ENCODE assay signal across 9 cellular contexts in genomic region chr17:55444471-55445441, GRCh38. TPM values are rescaled to one million over a fixed set of nuclear protein-coding genes. Genes with fewer than 3 reads are reported as not detected.
DNase-seq lines count a peak whose midpoint lies in the region; ATAC-seq and TF ChIP-seq lines count a peak whose summit lies in the region.
"Had no signal": no experiment of that assay in that cellular context is flagged by ENCODE, and none has a peak within 500 bp of the region (broad histone marks: within the 10 kb centered on the region; RNA-seq: fewer than 3 reads in every experiment).

No MANE protein-coding gene starts in this region.

- H3K4me3 ChIP-seq in ACC112 (ENCODE audit: low read depth, low read length) (no peak overlapping the region), right cardiac atrium (ENCODE audit: low read length) (no peak overlapping the region)

- H3K4me1 ChIP-seq in ACC112 (ENCODE audit: control insufficient read depth, insufficient read depth, low read length, unreplicated experiment) (peaks cover 32% of the 10 kb centered on the region), foreskin keratinocyte (peaks cover 3% of the 10 kb centered on the region), right cardiac atrium (ENCODE audit: control insufficient read depth, insufficient read depth, low read length) (peaks cover 1% of the 10 kb centered on the region)

- peak overlapping the region; percentile 17 for H3K27ac ChIP-seq in ACC112 (ENCODE audit: low read depth, low read length)
- no peak overlapping the region for H3K27ac ChIP-seq in foreskin keratinocyte
- H3K27ac ChIP-seq in right cardiac atrium (ENCODE audit: low read length): no peak overlapping the region

- H3K36me3 ChIP-seq in ACC112 (ENCODE audit: insufficient read depth, low read length): no peaks in the 10 kb centered on the region

- H3K27me3 ChIP-seq in ACC112 (ENCODE audit: insufficient read depth, low read length): no peaks in the 10 kb centered on the region
- no peaks in the 10 kb centered on the region for H3K27me3 ChIP-seq in foreskin keratinocyte
- H3K27me3 ChIP-seq in right cardiac atrium (ENCODE audit: control insufficient read depth, insufficient read depth): no peaks in the 10 kb centered on the region

- TF ChIP-seq CTCF in foreskin keratinocyte (conservative IDR thresholded peaks at IDR 0.05): no peak

- DNase-seq in fibroblast of peridontal ligament (ENCODE audit: extremely low read depth) (peak; percentile 56), foreskin keratinocyte (no peak), C1 segment of cervical spinal cord (lab: John Stamatoyannopoulos, UW) (no peak), T1000 (lab: John Stamatoyannopoulos, UW) (no peak), right cardiac atrium (no peak)

- no peaks in the 10 kb centered on the region for H3K79me2 ChIP-seq in ACC112 (ENCODE audit: control insufficient read depth, insufficient read depth, low read length, unreplicated experiment)

- WGBS in right cardiac atrium: 56% methylated on average over 6 of the region's 6 CpGs

- ATAC-seq in GM21390 (IDR thresholded peaks at IDR 0.05; ENCODE audit: unreplicated experiment): peak; percentile 82
- ATAC-seq in HG03469 (IDR thresholded peaks at IDR 0.05; ENCODE audit: unreplicated experiment): peak; percentile 82
- ATAC-seq in foreskin keratinocyte: no peak
- ATAC-seq in right cardiac atrium: no peak
- ATAC-seq: Panc1 had no signal

- intact Hi-C loops in right cardiac atrium (cut with DNase I): no loop called here

- peak overlapping the region; percentile 11 for H2AFZ ChIP-seq in ACC112 (ENCODE audit: low read length, unreplicated experiment)

- H3K9me3 ChIP-seq in right cardiac atrium (ENCODE audit: control insufficient read depth, low read length): no peaks in the 10 kb centered on the region

RNA-seq across cellular contexts. Expression of gene MMD, which starts 23.1 kb away (rescaled TPM):
- total RNA-seq in foreskin keratinocyte: 10.4 and 13.0 TPM in 2 replicates
- 6.1 and 6.4 TPM in 2 replicates for polyA plus RNA-seq in foreskin keratinocyte
- 10 to 100 TPM; 10.3 to 19.0 (median 11.5) TPM for total RNA-seq in right cardiac atrium
- 10.5 TPM for polyA plus RNA-seq in right cardiac atrium

Comparison
In these comparisons a context has a peak if more than half of its experiments do, and no peak if none do; other contexts are left out.
1. ATAC-seq: peak in GM21390 (single experiment) and HG03469 (single experiment); none in foreskin keratinocyte (single experiment) and right cardiac atrium (0 of 2).